1 cellular context compared by ENCODE assay signal in genomic region chr14:77260199-77260598, GRCh38.
TF ChIP-seq lines count a peak whose summit lies in the region.

No MANE protein-coding gene starts in this region.

TF ChIP-seq in IMR-90, 13 proteins besides CTCF, POLR2A, EP300 and RAD21 (continued from another document):
- TF ChIP-seq FOS (IDR thresholded peaks at IDR 0.05; ENCODE audit: low read depth, low read length) = no peak
